In the genomic region with DNA sequence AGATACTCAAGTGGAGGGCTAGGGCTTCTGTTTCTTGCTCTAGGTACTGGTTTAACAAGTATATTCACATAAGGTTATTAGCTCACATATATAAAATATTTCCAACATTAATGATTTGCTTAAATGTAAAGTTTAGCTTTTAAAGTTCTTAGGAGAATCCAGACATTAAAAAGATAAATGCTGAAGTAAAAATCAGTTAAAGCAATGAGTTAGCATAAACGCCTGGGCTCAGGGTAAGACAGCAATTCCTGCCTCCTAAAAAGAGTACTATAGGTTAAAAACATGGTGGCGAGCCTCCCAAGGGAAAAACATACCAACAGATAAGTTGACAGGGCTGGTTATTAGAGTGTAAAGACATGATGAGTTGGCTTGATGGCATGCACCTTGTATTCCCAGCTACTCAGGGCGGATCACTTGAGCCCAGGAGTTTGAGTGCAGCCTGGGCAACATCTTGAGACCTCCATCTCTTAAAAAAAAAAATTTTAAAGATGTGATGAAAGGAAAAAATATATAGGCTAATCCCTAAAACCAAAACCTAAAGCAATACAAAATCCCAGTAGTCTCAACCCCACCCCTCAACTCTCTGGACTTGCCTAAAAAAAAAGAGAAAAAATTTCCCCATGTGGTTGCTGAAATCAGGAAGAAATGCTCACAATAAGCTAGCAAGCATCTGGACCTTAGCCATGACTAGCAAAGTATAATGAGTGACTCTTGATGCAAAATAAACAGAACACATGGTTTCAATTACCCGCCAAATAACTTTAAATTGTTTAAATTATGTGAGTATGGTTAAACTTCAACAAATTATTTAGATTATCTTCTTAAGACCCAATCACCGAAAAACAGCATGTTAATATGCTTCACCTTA, we compare ENCODE assay signal across 9 cellular contexts. TPM values are rescaled to one million over a fixed set of nuclear protein-coding genes. Genes with fewer than 3 reads are reported as not detected.
DNase-seq lines count a peak whose midpoint lies in the region; ATAC-seq and TF ChIP-seq lines count a peak whose summit lies in the region.
"Had no signal": no experiment of that assay in that cellular context is flagged by ENCODE, and none has a peak within 500 bp of the region (broad histone marks: within the 10 kb centered on the region; RNA-seq: fewer than 3 reads in every experiment).

No MANE protein-coding gene starts in this region.

- peak; percentile 62 for DNase-seq in astrocyte of the hippocampus (ENCODE audit: low read depth, low spot score)
- no peak for DNase-seq in naive thymus-derived CD4-positive, alpha-beta T cell
- no peak for DNase-seq in HT-29 (ENCODE audit: low spot score)
- no peak for DNase-seq in ovary
- no peak for DNase-seq in NCI-H2081 treated with DMSO at 0.1 percent for 48 hours (lab: John Stamatoyannopoulos, UW)
- no peak for DNase-seq in SKM-1 treated with dmso at 0.1 percent for 144 hours (lab: John Stamatoyannopoulos, UW; ENCODE audit: unreplicated experiment)
- DNase-seq: NCI-H1417 had no signal

- H3K4me3 ChIP-seq in BLaER1 (no peak overlapping the region), KMS-11 (IDR thresholded peaks at IDR 0.05; ENCODE audit: insufficient read depth, low read depth, low read length) (no peak overlapping the region), ovary (no peak overlapping the region)
- no peak overlapping the region for H3K4me3 ChIP-seq in naive thymus-derived CD4-positive, alpha-beta T cell (ENCODE audit: low read length)

- H3K27me3 Mint-ChIP-seq in naive thymus-derived CD4-positive, alpha-beta T cell, result no peaks in the 10 kb centered on the region

- H3K36me3 ChIP-seq in BLaER1, result peaks cover 60% of the 10 kb centered on the region
- peaks cover 30% of the 10 kb centered on the region; the same call in 1 of the 2 replicates for H3K36me3 ChIP-seq in KMS-11 (ENCODE audit: insufficient read depth)
- H3K36me3 ChIP-seq in naive thymus-derived CD4-positive, alpha-beta T cell (ENCODE audit: control insufficient read depth in 2 of 3, insufficient read depth in 3 of 3, low read length in 3 of 3), result peaks cover 0 to 16% (median 6%) of the 10 kb centered on the region in 3 experiments
- H3K36me3 ChIP-seq in ovary, result no peaks in the 10 kb centered on the region

- WGBS in ovary, 3 donors, result 76 to 80% (median 77%) methylated on average over 5 of the region's 5 CpGs

- no peak for TF ChIP-seq CTCF in KMS-11 (conservative IDR thresholded peaks at IDR 0.05; ENCODE audit: low read depth, low read length)
- no peak for TF ChIP-seq CTCF in ovary (IDR thresholded peaks at IDR 0.05)

- H3K4me2 ChIP-seq in BLaER1 (peak overlapping the region; percentile 81), KMS-11 (peak overlapping the region; percentile 23; the same call in 1 of the 2 replicates)

- no peak overlapping the region for H3K9ac ChIP-seq in BLaER1
- H3K9ac ChIP-seq in KMS-11, result no peak overlapping the region

- CTCF ChIA-PET in naive thymus-derived CD4-positive, alpha-beta T cell (lab: Charles Lee), result no interaction called here

- TF ChIP-seq EP300 in ovary (IDR thresholded peaks at IDR 0.05), result no peak

- H3K4me1 ChIP-seq in BLaER1 (peaks cover 30% of the 10 kb centered on the region), KMS-11 (ENCODE audit: low read depth, poor library complexity, severe bottlenecking) (peaks cover 59% of the 10 kb centered on the region), ovary (ENCODE audit: insufficient read depth) (peaks cover 9% of the 10 kb centered on the region)
- peaks cover 7 to 11% of the 10 kb centered on the region in 2 donors for H3K4me1 ChIP-seq in naive thymus-derived CD4-positive, alpha-beta T cell (ENCODE audit: control insufficient read depth in 2 of 2, insufficient read depth in 2 of 2, low read length in 2 of 2)

- H3K9me3 ChIP-seq in BLaER1 (no peaks in the 10 kb centered on the region), ovary (no peaks in the 10 kb centered on the region)
- H3K9me3 ChIP-seq in naive thymus-derived CD4-positive, alpha-beta T cell (ENCODE audit: control insufficient read depth in 2 of 3, low read length in 3 of 3), result no peaks in the 10 kb centered on the region

- H3K27ac ChIP-seq in BLaER1 (no peak overlapping the region), KMS-11 (no peak overlapping the region), ovary (no peak overlapping the region)
- H3K27ac ChIP-seq in naive thymus-derived CD4-positive, alpha-beta T cell (ENCODE audit: low read depth, low read length), result no peak overlapping the region

- POLR2A ChIA-PET in naive thymus-derived CD4-positive, alpha-beta T cell (lab: Charles Lee), result interaction anchor here (1.2 kb wide), 1 partner anchor 142 kb away, joined by 3 read pairs; a partner anchor contains a TSS

- H3K4me1 Mint-ChIP-seq in naive thymus-derived CD4-positive, alpha-beta T cell, result peaks cover 36 to 70% (median 51%) of the 10 kb centered on the region in 7 donors

- H2AFZ ChIP-seq in KMS-11 (ENCODE audit: low read depth), result no peak overlapping the region

- H3K79me2 ChIP-seq in KMS-11 (ENCODE audit: insufficient read depth, low read depth), result peaks cover 83% of the 10 kb centered on the region

- no peak for ATAC-seq in naive thymus-derived CD4-positive, alpha-beta T cell

- no peaks in the 10 kb centered on the region for H3K9me3 Mint-ChIP-seq in naive thymus-derived CD4-positive, alpha-beta T cell

- TF ChIP-seq POLR2A in ovary (IDR thresholded peaks at IDR 0.05), result no peak

- intact Hi-C loops in naive thymus-derived CD4-positive, alpha-beta T cell (cut with micrococcal nuclease), result loop anchor here (5.0 to 10.0 kb wide), 5 partner anchors 46 to 1834 kb away; a partner anchor contains a TSS
- intact Hi-C loops in ovary (cut with DNase I), result loop anchor here in 3 of 4 donors (5.0 to 10.0 kb wide), 4 partner anchors 54 to 142 kb away; a partner anchor contains a TSS

- peak overlapping the region; percentile 7 to 65 (median 42) for H3K4me3 Mint-ChIP-seq in naive thymus-derived CD4-positive, alpha-beta T cell

- H3K36me3 Mint-ChIP-seq in naive thymus-derived CD4-positive, alpha-beta T cell, result peaks cover 7 to 35% (median 33%) of the 10 kb centered on the region in 5 donors

- peak overlapping the region in 5 of 9 donors; percentile 25 to 44 (median 31) for H3K27ac Mint-ChIP-seq in naive thymus-derived CD4-positive, alpha-beta T cell

- H3K27me3 ChIP-seq in BLaER1 (no peaks in the 10 kb centered on the region), KMS-11 (ENCODE audit: insufficient read depth, low read depth) (no peaks in the 10 kb centered on the region), ovary (no peaks in the 10 kb centered on the region)
- H3K27me3 ChIP-seq in naive thymus-derived CD4-positive, alpha-beta T cell (ENCODE audit: control insufficient read depth in 2 of 2, insufficient read depth in 2 of 2, low read length in 2 of 2), result no peaks in the 10 kb centered on the region

- H4K20me1 ChIP-seq in BLaER1, result peaks cover 80% of the 10 kb centered on the region
- H4K20me1 ChIP-seq in KMS-11 (ENCODE audit: insufficient read depth), result peaks cover 5% of the 10 kb centered on the region; the same call in 1 of the 2 replicates

RNA-seq across cellular contexts. Expression of a gene that starts 3.6 kb away (rescaled TPM):
- 10 to 100 TPM; 46.9 to 66.5 (median 60.1) TPM for total RNA-seq in naive thymus-derived CD4-positive, alpha-beta T cell
- 10 to 100 TPM; 83.9 to 86.1 TPM for polyA plus RNA-seq in naive thymus-derived CD4-positive, alpha-beta T cell
- 132 and 158 TPM in 2 replicates for total RNA-seq in HT-29 (2014; rRNA removed; shearing (Covaris generic))
- total RNA-seq in ovary, result 10 to 100 TPM; 63.9 to 88.9 (median 81.1) TPM
- polyA plus RNA-seq in ovary, result 10 to 100 TPM; 54.2 to 80.2 TPM
